In genomic region chr1:7575041-7575400, GRCh38 we compare ENCODE assay signal across 19 cellular contexts.
DNase-seq lines count a peak whose midpoint lies in the region; ATAC-seq, FAIRE-seq and TF ChIP-seq lines count a peak whose summit lies in the region.
"Had no signal": no experiment of that assay in that cellular context is flagged by ENCODE, and none has a peak within 500 bp of the region (broad histone marks: within the 10 kb centered on the region; RNA-seq: fewer than 3 reads in every experiment).

No MANE protein-coding gene starts in this region.

- H3K4ac ChIP-seq in neuronal stem cell (ENCODE audit: low read length): no peak overlapping the region

- no peaks in the 10 kb centered on the region for H3K36me3 Mint-ChIP-seq in type B pancreatic cell

- H3K4me2 ChIP-seq in K562 (ENCODE audit: insufficient read depth, low read length) (no peak overlapping the region), neuronal stem cell (ENCODE audit: insufficient read depth, low read length, poor library complexity, severe bottlenecking) (no peak overlapping the region)
- H3K4me2 ChIP-seq: A549 had no signal

- H3K9me3 ChIP-seq in K562 (replicated peaks; ENCODE audit: control insufficient read depth, insufficient read depth, low read depth, low read length) (no peaks in the 10 kb centered on the region), neuronal stem cell (replicated peaks in 1 of 2; ENCODE audit: control insufficient read depth in 2 of 2, insufficient read depth in 1 of 2, low read depth in 1 of 2, low read length in 2 of 2) (no peaks in the 10 kb centered on the region)
- no peaks in the 10 kb centered on the region for H3K9me3 ChIP-seq in effector memory CD4-positive, alpha-beta T cell (ENCODE audit: control insufficient read depth, low read length)
- H3K9me3 ChIP-seq: A549, MG63 had no signal

- H3K27ac ChIP-seq in C4-2B (peak overlapping the region; percentile 90), K562 (ENCODE audit: extremely low read depth, low read depth, low read length) (no peak overlapping the region), neuronal stem cell (replicated peaks; ENCODE audit: low read length) (no peak overlapping the region)
- H3K27ac ChIP-seq in effector memory CD4-positive, alpha-beta T cell (ENCODE audit: insufficient read depth, low read length, poor library complexity, severe bottlenecking): no peak overlapping the region
- H3K27ac ChIP-seq: A549, SK-N-MC had no signal

- TF ChIP-seq RAD21 in K562 (CRISPR knock-in tag; conservative IDR thresholded peaks at IDR 0.05 in 1 of 2, IDR thresholded peaks at IDR 0.05 in 1 of 2): no peak

- H3K14ac ChIP-seq in neuronal stem cell (ENCODE audit: low read length): no peak overlapping the region

- H4K91ac ChIP-seq in neuronal stem cell (ENCODE audit: low read depth, low read length, poor library complexity): no peak overlapping the region

- H4K20me1 ChIP-seq in K562 (replicated peaks; ENCODE audit: control insufficient read depth, insufficient read depth, low read length): peaks cover 2% of the 10 kb centered on the region; the same call in 1 of the 2 replicates

- H3K27ac Mint-ChIP-seq in type B pancreatic cell: peak overlapping the region; percentile 14
- H3K27ac Mint-ChIP-seq: B cell; CD4-positive, alpha-beta T cell had no signal

- H3K4me1 ChIP-seq in K562 (replicated peaks in 1 of 2; ENCODE audit: control insufficient read depth in 2 of 2, insufficient read depth in 2 of 2, low read length in 2 of 2) (peaks cover 0 to 6% of the 10 kb centered on the region in 2 experiments; a peak in 3 of 5 replicates), neuronal stem cell (ENCODE audit: control insufficient read depth in 2 of 2, insufficient read depth in 1 of 2, low read depth in 1 of 2, low read length in 2 of 2) (peaks cover 0 to 1% of the 10 kb centered on the region in 2 donors)
- H3K4me1 ChIP-seq in effector memory CD4-positive, alpha-beta T cell (ENCODE audit: control insufficient read depth, insufficient read depth, low read length, poor library complexity, severe bottlenecking): no peaks in the 10 kb centered on the region
- H3K4me1 ChIP-seq: A549 had no signal

- no peak overlapping the region for H2BK5ac ChIP-seq in neuronal stem cell (ENCODE audit: low read length)

- CTCF ChIA-PET in K562 (lab: Yijun Ruan, JAX; ENCODE audit: low intra/inter-chr PET ratio): no interaction called here

- POLR2A ChIA-PET in K562 (lab: Yijun Ruan, JAX): interaction anchor here (0.5 to 1.3 kb wide), 3 partner anchors 10 to 65 kb away, joined by 3 to 4 read pairs (median 3); no protein-coding TSS in a partner anchor

- H3K27me3 ChIP-seq in K562 (ENCODE audit: control insufficient read depth in 2 of 2, insufficient read depth in 2 of 2, low read length in 2 of 2) (peaks cover 10 to 49% of the 10 kb centered on the region in 2 experiments; a peak in 4 of 5 replicates), neuronal stem cell (ENCODE audit: control insufficient read depth in 3 of 3, insufficient read depth in 3 of 3, low read depth in 1 of 3, low read length in 3 of 3) (no peaks in the 10 kb centered on the region)
- peaks cover 3% of the 10 kb centered on the region for H3K27me3 ChIP-seq in effector memory CD4-positive, alpha-beta T cell (replicated peaks; ENCODE audit: control insufficient read depth, insufficient read depth, low read length, poor library complexity, severe bottlenecking)
- H3K27me3 ChIP-seq: MG63 had no signal

- no peak for ATAC-seq in K562
- ATAC-seq: A549, GM12878 had no signal

- H3K36me3 ChIP-seq in K562 (ENCODE audit: control insufficient read depth, insufficient read depth, low read length): no peaks in the 10 kb centered on the region
- no peaks in the 10 kb centered on the region for H3K36me3 ChIP-seq in neuronal stem cell (replicated peaks in 1 of 2; ENCODE audit: control insufficient read depth in 2 of 2, insufficient read depth in 2 of 2, low read length in 2 of 2)
- no peaks in the 10 kb centered on the region for H3K36me3 ChIP-seq in effector memory CD4-positive, alpha-beta T cell (ENCODE audit: control insufficient read depth, insufficient read depth, low read length)
- H3K36me3 ChIP-seq: MG63 had no signal

- no peak overlapping the region for H2BK120ac ChIP-seq in neuronal stem cell (ENCODE audit: low read depth, low read length)

- no peak overlapping the region for H3K18ac ChIP-seq in neuronal stem cell (ENCODE audit: low read length)

- in situ Hi-C loops in K562 (cut with MboI): no loop called here

- TF ChIP-seq POLR2A in K562 (conservative IDR thresholded peaks at IDR 0.05): no peak

- no peak for FAIRE-seq in K562 (lab: Jason Lieb, UNC)
- FAIRE-seq: A549, GM12878 had no signal

- TF ChIP-seq CTCF in C4-2B (conservative IDR thresholded peaks at IDR 0.05) (no peak), K562 (IDR thresholded peaks at IDR 0.05 in 2 of 3, conservative IDR thresholded peaks at IDR 0.05 in 1 of 3; ENCODE audit: insufficient read depth in 2 of 3, low read depth in 1 of 3, low read length in 3 of 3) (no peak), type B pancreatic cell (conservative IDR thresholded peaks at IDR 0.05) (no peak)

- H2BK15ac ChIP-seq in neuronal stem cell (ENCODE audit: low read length): no peak overlapping the region

- H3K9ac ChIP-seq in K562 (ENCODE audit: insufficient read depth in 1 of 2, low read depth in 2 of 2, low read length in 2 of 2): no peak overlapping the region
- H3K9ac ChIP-seq in neuronal stem cell (ENCODE audit: low read depth, low read length, poor library complexity): peak overlapping the region; percentile 1

- no peak overlapping the region for H3K4me3 Mint-ChIP-seq in type B pancreatic cell
- H3K4me3 Mint-ChIP-seq: B cell; CD4-positive, alpha-beta T cell had no signal

- no peaks in the 10 kb centered on the region for H3K27me3 Mint-ChIP-seq in type B pancreatic cell

- H2AK5ac ChIP-seq in neuronal stem cell (ENCODE audit: low read depth, low read length): no peak overlapping the region

- no peaks in the 10 kb centered on the region for H3K79me2 ChIP-seq in K562 (ENCODE audit: control insufficient read depth, insufficient read depth, low read length)

- no peaks in the 10 kb centered on the region for H3K9me3 Mint-ChIP-seq in type B pancreatic cell
- H3K9me3 Mint-ChIP-seq: CD4-positive, alpha-beta T cell had no signal

- DNase-seq in K562 (ENCODE audit: extremely low read depth in 1 of 4, low spot score in 3 of 4): no peak
- DNase-seq in neuronal stem cell (ENCODE audit: low spot score): no peak
- no peak for DNase-seq in type B pancreatic cell (ENCODE audit: extremely low spot score, unreplicated experiment)
- DNase-seq in LoVo (ENCODE audit: low spot score): no peak
- DNase-seq in inferior parietal cortex (ENCODE audit: extremely low spot score): no peak
- DNase-seq in effector memory CD4-positive, alpha-beta T cell: no peak
- DNase-seq: CD4-positive, alpha-beta T cell; DMS79; Kasumi-1; MG63; NCI-H1694 treated with DMSO at 0.1 percent for 48 hours; NCI-H2107; NCI-H69; SW 1271 had no signal

- H2AFZ ChIP-seq in K562 (ENCODE audit: low read depth, low read length): no peak overlapping the region
- no peak overlapping the region for H2AFZ ChIP-seq in neuronal stem cell (ENCODE audit: low read length)

- intact Hi-C loops in K562 (cut with micrococcal nuclease): no loop called here

- no peak overlapping the region for H2BK12ac ChIP-seq in neuronal stem cell (ENCODE audit: low read length)

- H3K79me1 ChIP-seq in neuronal stem cell (ENCODE audit: low read depth, low read length): no peaks in the 10 kb centered on the region

- no peak overlapping the region for H3K23ac ChIP-seq in neuronal stem cell (ENCODE audit: low read depth, low read length, poor library complexity)

- H3K4me3 ChIP-seq in K562: no peak overlapping the region
- no peak overlapping the region for H3K4me3 ChIP-seq in neuronal stem cell (ENCODE audit: low read length in 2 of 2)
- no peak overlapping the region for H3K4me3 ChIP-seq in effector memory CD4-positive, alpha-beta T cell (ENCODE audit: insufficient read depth, low read depth, low read length, poor library complexity, severe bottlenecking)
- H3K4me3 ChIP-seq: A549, GM12878, MG63, SK-N-MC had no signal

- peaks cover 5% of the 10 kb centered on the region for H3K4me1 Mint-ChIP-seq in type B pancreatic cell (ENCODE audit: unreplicated experiment)
- H3K4me1 Mint-ChIP-seq: B cell had no signal

- no peak overlapping the region for H4K8ac ChIP-seq in neuronal stem cell (ENCODE audit: low read depth, low read length)

- BruUV-seq in K562 (replicated peaks; lab: Mats Ljungman, UMichigan): no TSS peak

- TF ChIP-seq EP300 in K562 (IDR thresholded peaks at IDR 0.05; ENCODE audit: low read length): no peak

- no peaks in the 10 kb centered on the region for H3K9me1 ChIP-seq in K562 (ENCODE audit: control insufficient read depth, insufficient read depth, low read length)

- WGBS in K562 (ENCODE audit: insufficient coverage, low coverage, missing lambda C conversion rate): 0% methylated on average over 2 of the region's 2 CpGs
- whole genome bisulfite sequencing in neuronal stem cell (ENCODE audit: extremely low coverage in 2 of 2, insufficient read length in 2 of 2, insufficient replicate concordance in 1 of 2), 2 donors: no CpG with 5 or more reads among the region's 2 CpGs

TF ChIP-seq in K562, 482 proteins besides CTCF, POLR2A, EP300 and RAD21:
- TF ChIP-seq RFX7 (CRISPR knock-in tag; IDR thresholded peaks at IDR 0.05) (no peak), RBM25 (IDR thresholded peaks at IDR 0.05; ENCODE audit: low read depth, low read length, severe bottlenecking) (peak; percentile 4), PML (IDR thresholded peaks at IDR 0.05; ENCODE audit: low read length) (no peak), MXI1 (IDR thresholded peaks at IDR 0.05; ENCODE audit: low read depth, low read length) (no peak)
